In the genomic region with DNA sequence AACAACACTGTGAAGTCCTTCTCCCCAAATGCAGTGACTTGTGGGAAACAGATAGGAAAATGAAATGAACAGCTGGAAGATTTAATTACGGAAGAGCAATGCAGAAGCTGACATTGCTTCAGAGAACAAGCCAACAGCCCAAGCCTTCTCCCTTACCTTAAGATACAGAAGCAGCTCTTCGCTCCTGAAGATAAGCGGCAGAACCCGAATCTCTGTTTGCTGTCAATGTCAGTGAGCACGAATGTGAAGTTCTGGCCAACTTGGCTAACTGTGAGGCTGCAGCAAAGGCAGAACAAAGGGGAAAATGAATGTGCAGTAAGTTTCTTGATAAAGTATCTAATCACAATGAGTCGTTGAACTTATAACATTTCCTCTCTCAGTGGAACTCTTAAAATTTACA, we compare ENCODE assay signal across 2 cellular contexts.
TF ChIP-seq lines count a peak whose summit lies in the region.

No MANE protein-coding gene starts in this region.

TF ChIP-seq in liver, 16 proteins besides CTCF, POLR2A, EP300 and RAD21:
- TF ChIP-seq GABPA (IDR thresholded peaks at IDR 0.05 in 1 of 2, conservative IDR thresholded peaks at IDR 0.05 in 1 of 2) (peak in 1 of 2 donors; percentile 5), NR2F2 (IDR thresholded peaks at IDR 0.05) (peak; percentile 21), JUND (IDR thresholded peaks at IDR 0.05) (no peak), RXRA (IDR thresholded peaks at IDR 0.05) (no peak), HNF4G (IDR thresholded peaks at IDR 0.05) (no peak)
- TF ChIP-seq, protein P1, sequence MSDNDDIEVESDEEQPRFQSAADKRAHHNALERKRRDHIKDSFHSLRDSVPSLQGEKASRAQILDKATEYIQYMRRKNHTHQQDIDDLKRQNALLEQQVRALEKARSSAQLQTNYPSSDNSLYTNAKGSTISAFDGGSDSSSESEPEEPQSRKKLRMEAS (IDR thresholded peaks at IDR 0.05): no peak

TF ChIP-seq in HepG2, 621 proteins besides CTCF, POLR2A, EP300 and RAD21:
- TF ChIP-seq ZNF614 (CRISPR knock-in tag; IDR thresholded peaks at IDR 0.05; ENCODE audit: borderline replicate concordance) (no peak), ZNF552 (CRISPR knock-in tag; IDR thresholded peaks at IDR 0.05; ENCODE audit: borderline replicate concordance) (no peak), MLX (CRISPR knock-in tag; IDR thresholded peaks at IDR 0.05) (no peak), ZEB1 (IDR thresholded peaks at IDR 0.05; ENCODE audit: insufficient replicate concordance, low read depth) (no peak), TAF15 (IDR thresholded peaks at IDR 0.05; ENCODE audit: low read depth, low read length, poor library complexity, severe bottlenecking) (no peak), KDM2A (CRISPR knock-in tag; IDR thresholded peaks at IDR 0.05; ENCODE audit: borderline replicate concordance, low read depth) (no peak), DR1 (CRISPR knock-in tag; IDR thresholded peaks at IDR 0.05) (no peak), ZNF30 (CRISPR knock-in tag; IDR thresholded peaks at IDR 0.05) (no peak), FOXP1 (IDR thresholded peaks at IDR 0.05) (no peak), FOXP1 (CRISPR knock-in tag; IDR thresholded peaks at IDR 0.05) (no peak), SALL1 (CRISPR knock-in tag; IDR thresholded peaks at IDR 0.05) (no peak)
- TF ChIP-seq, protein P2, sequence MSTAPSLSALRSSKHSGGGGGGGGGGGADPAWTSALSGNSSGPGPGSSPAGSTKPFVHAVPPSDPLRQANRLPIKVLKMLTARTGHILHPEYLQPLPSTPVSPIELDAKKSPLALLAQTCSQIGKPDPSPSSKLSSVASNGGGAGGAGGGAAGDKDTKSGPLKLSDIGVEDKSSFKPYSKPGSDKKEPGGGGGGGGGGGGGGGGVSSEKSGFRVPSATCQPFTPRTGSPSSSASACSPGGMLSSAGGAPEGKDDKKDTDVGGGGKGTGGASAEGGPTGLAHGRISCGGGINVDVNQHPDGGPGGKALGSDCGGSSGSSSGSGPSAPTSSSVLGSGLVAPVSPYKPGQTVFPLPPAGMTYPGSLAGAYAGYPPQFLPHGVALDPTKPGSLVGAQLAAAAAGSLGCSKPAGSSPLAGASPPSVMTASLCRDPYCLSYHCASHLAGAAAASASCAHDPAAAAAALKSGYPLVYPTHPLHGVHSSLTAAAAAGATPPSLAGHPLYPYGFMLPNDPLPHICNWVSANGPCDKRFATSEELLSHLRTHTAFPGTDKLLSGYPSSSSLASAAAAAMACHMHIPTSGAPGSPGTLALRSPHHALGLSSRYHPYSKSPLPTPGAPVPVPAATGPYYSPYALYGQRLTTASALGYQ (CRISPR knock-in tag; IDR thresholded peaks at IDR 0.05): no peak
